In the genomic region with DNA sequence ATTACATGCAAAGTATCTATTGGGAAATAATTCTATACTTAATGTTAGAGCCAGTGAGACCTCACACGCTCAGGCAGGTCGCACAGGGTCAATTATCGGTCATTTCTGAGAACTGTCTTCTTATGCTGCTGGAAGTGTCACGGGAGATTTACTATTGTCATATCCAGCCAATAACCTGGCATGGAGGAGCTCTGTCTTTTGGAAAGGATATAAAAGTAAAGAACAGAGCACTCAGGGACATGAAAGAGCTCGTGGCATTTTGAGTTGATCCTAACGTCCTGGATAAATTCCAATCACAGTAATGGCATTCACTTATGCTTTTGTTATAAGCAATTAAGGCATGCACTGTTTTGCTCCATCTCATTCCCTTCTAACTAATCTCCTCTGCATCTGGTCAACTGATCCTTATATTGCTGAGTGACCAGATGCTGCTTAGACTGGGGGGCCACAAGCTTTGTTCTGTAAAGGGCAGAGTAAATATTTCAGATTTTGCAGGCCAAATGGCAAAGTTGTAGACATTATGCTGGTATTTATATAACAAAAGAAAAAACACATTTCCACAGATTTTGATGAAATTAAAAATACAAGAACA, we compare ENCODE assay signal across 23 cellular contexts.
"Had no signal": no experiment of that assay in that cellular context is flagged by ENCODE, and none has a peak within 500 bp of the region (broad histone marks: within the 10 kb centered on the region; RNA-seq: fewer than 3 reads in every experiment).

No MANE protein-coding gene starts in this region.

- H3K27me3 Mint-ChIP-seq: memory B cell; naive B cell; stimulated activated naive B cell treated with anti-CD40 and anti-IgM and Interleukin-4, amounts not matched to agents 10 μg/mL and 1 μg/mL and 100 μg/mL, for 72 hours had no signal

- DNase-seq: dermis blood vessel endothelial cell; foreskin keratinocyte; kidney; left cardiac atrium; left ventricle myocardium inferior; lower lobe of right lung; naive B cell; occipital lobe; psoas muscle; sigmoid colon; stimulated activated CD4-positive, alpha-beta T cell treated with anti-CD3 and anti-CD28 coated beads, Interleukin-2, amount 100 ng/mL, for 24 hours; stimulated activated CD4-positive, alpha-beta T cell treated with anti-CD3 and anti-CD28 coated beads, Interleukin-4, amount 100 ng/mL, for 4 hours; stimulated activated naive B cell treated with anti-CD40 and anti-IgM and Interleukin-4, amounts not matched to agents 10 μg/mL and 1 μg/mL and 100 μg/mL, for 72 hours; stimulated activated naive CD8-positive, alpha-beta T cell treated with anti-CD3 and anti-CD28 coated beads, Interleukin-15, amount 100 ng/mL, for 72 hours; testis; upper lobe of right lung had no signal

- H3K27ac Mint-ChIP-seq: memory B cell; naive B cell; nephron; stimulated activated naive B cell treated with anti-CD40 and anti-IgM and Interleukin-4, amounts not matched to agents 10 μg/mL and 1 μg/mL and 100 μg/mL, for 72 hours; stimulated activated naive CD8-positive, alpha-beta T cell treated with anti-CD3 and anti-CD28 coated beads, Interleukin-15, amount 100 ng/mL, for 72 hours had no signal

- H3K36me3 ChIP-seq: left ventricle myocardium inferior, lower lobe of right lung, right atrium auricular region, sigmoid colon, tibial nerve, upper lobe of right lung, vagina had no signal

- H3K4me1 ChIP-seq: foreskin keratinocyte, left ventricle myocardium inferior, lower lobe of right lung, parathyroid adenoma, psoas muscle, right atrium auricular region, testis, tibial nerve, upper lobe of right lung, vagina had no signal

- H3K9ac ChIP-seq: parathyroid adenoma had no signal

- H3K79me2 ChIP-seq: parathyroid adenoma had no signal

- H3K4me3 ChIP-seq: left ventricle myocardium inferior, lower lobe of right lung, psoas muscle, right atrium auricular region, sigmoid colon, skin epidermis, testis, tibial nerve, upper lobe of right lung, vagina had no signal

- H3K4me3 Mint-ChIP-seq: memory B cell; naive B cell; nephron; stimulated activated naive B cell treated with anti-CD40 and anti-IgM and Interleukin-4, amounts not matched to agents 10 μg/mL and 1 μg/mL and 100 μg/mL, for 72 hours; stimulated activated naive CD8-positive, alpha-beta T cell treated with anti-CD3 and anti-CD28 coated beads, Interleukin-15, amount 100 ng/mL, for 72 hours had no signal

- H3K9me3 ChIP-seq: lower lobe of right lung, psoas muscle, testis, upper lobe of right lung, vagina had no signal

- ATAC-seq: foreskin keratinocyte; left cardiac atrium; lower lobe of right lung; psoas muscle; stimulated activated naive B cell treated with anti-CD40 and anti-IgM and Interleukin-4, amounts not matched to agents 10 μg/mL and 1 μg/mL and 100 μg/mL, for 72 hours; stimulated activated naive CD8-positive, alpha-beta T cell treated with anti-CD3 and anti-CD28 coated beads, Interleukin-15, amount 100 ng/mL, for 72 hours; upper lobe of right lung had no signal

- H2AFZ ChIP-seq: parathyroid adenoma had no signal

- H3K27ac ChIP-seq: foreskin keratinocyte, left ventricle myocardium inferior, lower lobe of right lung, parathyroid adenoma, psoas muscle, right atrium auricular region, skin epidermis, testis, tibial nerve, upper lobe of right lung, vagina had no signal

- H3K36me3 Mint-ChIP-seq: memory B cell; naive B cell; stimulated activated naive B cell treated with anti-CD40 and anti-IgM and Interleukin-4, amounts not matched to agents 10 μg/mL and 1 μg/mL and 100 μg/mL, for 72 hours had no signal

- H3K4me1 Mint-ChIP-seq: memory B cell; naive B cell; stimulated activated naive B cell treated with anti-CD40 and anti-IgM and Interleukin-4, amounts not matched to agents 10 μg/mL and 1 μg/mL and 100 μg/mL, for 72 hours; stimulated activated naive CD8-positive, alpha-beta T cell treated with anti-CD3 and anti-CD28 coated beads, Interleukin-15, amount 100 ng/mL, for 72 hours had no signal

- H3K27me3 ChIP-seq: foreskin keratinocyte, right atrium auricular region, sigmoid colon, testis, tibial nerve, upper lobe of right lung, vagina had no signal
